In genomic region chr17:80482058-80482318, GRCh38 we compare ENCODE assay signal across 25 cellular contexts. TPM values are rescaled to one million over a fixed set of nuclear protein-coding genes. Genes with fewer than 3 reads are reported as not detected.
"Had no signal": no experiment of that assay in that cellular context is flagged by ENCODE, and none has a peak within 500 bp of the region (broad histone marks: within the 10 kb centered on the region; RNA-seq: fewer than 3 reads in every experiment).

No MANE protein-coding gene starts in this region.

- H3K4me3 ChIP-seq: left lung, lower lobe of right lung, ovary, right atrium auricular region, right lobe of liver, skin epidermis, transverse colon, upper lobe of left lung had no signal

- H3K9me3 Mint-ChIP-seq: naive thymus-derived CD8-positive, alpha-beta T cell; nephron; neural crest cell; stimulated activated memory B cell treated with anti-CD40 and anti-IgM and Interleukin-4, amounts not matched to agents 10 μg/mL and 1 μg/mL and 100 μg/mL, for 72 hours; stimulated activated naive CD8-positive, alpha-beta T cell treated with anti-CD3 and anti-CD28 coated beads, Interleukin-15, amount 100 ng/mL, for 72 hours had no signal

- H3K4me3 Mint-ChIP-seq: naive thymus-derived CD8-positive, alpha-beta T cell; nephron; neural crest cell; stimulated activated memory B cell treated with anti-CD40 and anti-IgM and Interleukin-4, amounts not matched to agents 10 μg/mL and 1 μg/mL and 100 μg/mL, for 72 hours; stimulated activated naive CD8-positive, alpha-beta T cell treated with anti-CD3 and anti-CD28 coated beads, Interleukin-15, amount 100 ng/mL, for 72 hours had no signal

- H3K27ac ChIP-seq: left lung, lower lobe of right lung, ovary, right atrium auricular region, right lobe of liver, skin epidermis, transverse colon, upper lobe of left lung had no signal

- H3K36me3 Mint-ChIP-seq: naive thymus-derived CD8-positive, alpha-beta T cell; stimulated activated memory B cell treated with anti-CD40 and anti-IgM and Interleukin-4, amounts not matched to agents 10 μg/mL and 1 μg/mL and 100 μg/mL, for 72 hours had no signal

- DNase-seq: hippocampal formation; left colon; lower lobe of right lung; mammary epithelial cell; mesenchymal stem cell; naive thymus-derived CD8-positive, alpha-beta T cell; ovary; right lobe of liver; stimulated activated CD4-positive, alpha-beta T cell treated with anti-CD3 and anti-CD28 coated beads, Interleukin-2, amount 100 ng/mL, for 48 hours; stimulated activated CD4-positive, alpha-beta T cell treated with anti-CD3 and anti-CD28 coated beads, Interleukin-4, amount 100 ng/mL, for 4 hours; stimulated activated CD8-positive, alpha-beta memory T cell treated with anti-CD3 and anti-CD28 coated beads, Interleukin-4, amount 100 ng/mL, for 48 hours; stimulated activated naive CD4-positive, alpha-beta T cell treated with Interleukin-2 at 50 U/mL for 16 hours; stimulated activated naive CD8-positive, alpha-beta T cell treated with anti-CD3 and anti-CD28 coated beads, Interleukin-15, amount 100 ng/mL, for 72 hours; substantia nigra; transverse colon had no signal

- H3K36me3 ChIP-seq: left lung, lower lobe of right lung, ovary, right atrium auricular region, right lobe of liver, transverse colon, upper lobe of left lung had no signal

- H3K9me3 ChIP-seq: lower lobe of right lung, right atrium auricular region, right lobe of liver, transverse colon had no signal

- ATAC-seq: left colon; left lung; lower lobe of right lung; naive thymus-derived CD8-positive, alpha-beta T cell; right lobe of liver; stimulated activated memory B cell treated with anti-CD40 and anti-IgM and Interleukin-4, amounts not matched to agents 10 μg/mL and 1 μg/mL and 100 μg/mL, for 72 hours; stimulated activated naive CD8-positive, alpha-beta T cell treated with anti-CD3 and anti-CD28 coated beads, Interleukin-15, amount 100 ng/mL, for 72 hours had no signal

- H3K27ac Mint-ChIP-seq: nephron; progenitor cell of endocrine pancreas; stimulated activated memory B cell treated with anti-CD40 and anti-IgM and Interleukin-4, amounts not matched to agents 10 μg/mL and 1 μg/mL and 100 μg/mL, for 72 hours; stimulated activated naive CD8-positive, alpha-beta T cell treated with anti-CD3 and anti-CD28 coated beads, Interleukin-15, amount 100 ng/mL, for 72 hours had no signal

- H3K4me1 Mint-ChIP-seq: neural crest cell had no signal

RNA-seq across cellular contexts. Expression of gene NPTX1, which starts 5.6 kb away (rescaled TPM):
- total RNA-seq: naive thymus-derived CD8-positive, alpha-beta T cell; progenitor cell of endocrine pancreas; renal cortical epithelial cell; right atrium auricular region had no signal
- polyA plus RNA-seq: liver; naive thymus-derived CD8-positive, alpha-beta T cell had no signal
